ENCODE assay signal across 17 cellular contexts in the genomic region with DNA sequence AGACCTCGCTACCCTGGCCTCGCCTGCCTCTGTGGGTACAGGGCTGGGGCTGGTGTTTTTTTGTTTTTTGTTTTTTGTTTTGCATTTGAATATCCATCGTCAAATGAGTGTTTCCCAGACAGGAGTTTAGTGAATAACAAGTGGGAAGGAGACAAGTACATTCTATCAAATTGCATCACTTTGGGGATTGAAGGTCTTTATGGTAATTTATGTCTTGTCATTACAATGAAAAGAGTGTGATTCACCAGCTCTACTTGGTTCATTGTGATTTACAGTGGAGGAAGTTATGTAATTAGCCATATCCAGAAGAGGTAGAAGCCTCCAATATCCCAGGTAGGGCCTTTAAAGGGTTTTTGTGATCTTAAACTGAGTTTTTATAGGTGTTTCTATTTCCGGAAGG.
"Had no signal": no experiment of that assay in that cellular context is flagged by ENCODE, and none has a peak within 500 bp of the region (broad histone marks: within the 10 kb centered on the region; RNA-seq: fewer than 3 reads in every experiment).

No MANE protein-coding gene starts in this region.

- H3K9me3 Mint-ChIP-seq: activated CD4-positive, alpha-beta memory T cell treated with anti-CD3 and anti-CD28 coated beads for 36 hours; endodermal cell; nephron had no signal

- H3K27ac Mint-ChIP-seq: activated CD4-positive, alpha-beta memory T cell treated with anti-CD3 and anti-CD28 coated beads for 36 hours; activated naive CD8-positive, alpha-beta T cell had no signal

- H3K36me3 ChIP-seq: brain microvascular endothelial cell, left lung, stomach, thoracic aorta had no signal

- H3K4me3 ChIP-seq: left lung, skin epidermis, stomach, thoracic aorta had no signal

- H3K36me3 Mint-ChIP-seq: activated CD4-positive, alpha-beta memory T cell treated with anti-CD3 and anti-CD28 coated beads for 36 hours; activated naive CD8-positive, alpha-beta T cell had no signal

- H3K4me1 ChIP-seq: left lung, stomach had no signal

- DNase-seq: activated CD4-positive, alpha-beta memory T cell treated with anti-CD3 and anti-CD28 coated beads for 36 hours; activated CD4-positive, alpha-beta T cell treated with anti-CD3 and anti-CD28 coated beads for 1 hour; activated gamma-delta T cell; activated T-cell treated with anti-CD3 and anti-CD28 coated beads, Interleukin-2, amount 50 U/mL, for 48 hours; brain microvascular endothelial cell; dermis blood vessel endothelial cell; endodermal cell; glutamatergic neuron; islet precursor cell; left lung; mesenchymal stem cell; stimulated activated CD4-positive, alpha-beta T cell treated with anti-CD3 and anti-CD28 coated beads, Interleukin-4, amount 100 ng/mL, for 4 hours; stomach had no signal

- ATAC-seq: left lung had no signal

- H3K27me3 ChIP-seq: brain microvascular endothelial cell, left lung, stomach had no signal

- H3K4me3 Mint-ChIP-seq: activated CD4-positive, alpha-beta memory T cell treated with anti-CD3 and anti-CD28 coated beads for 36 hours; activated naive CD8-positive, alpha-beta T cell; endodermal cell; nephron had no signal

- H3K27ac ChIP-seq: brain microvascular endothelial cell, left lung, skin epidermis, stomach, thoracic aorta had no signal

- H3K27me3 Mint-ChIP-seq: activated naive CD8-positive, alpha-beta T cell had no signal

- H3K4me1 Mint-ChIP-seq: endodermal cell had no signal

- H3K9me3 ChIP-seq: left lung, stomach, thoracic aorta had no signal
